Comparison of ENCODE assay signal across 31 cellular contexts in the genomic region with DNA sequence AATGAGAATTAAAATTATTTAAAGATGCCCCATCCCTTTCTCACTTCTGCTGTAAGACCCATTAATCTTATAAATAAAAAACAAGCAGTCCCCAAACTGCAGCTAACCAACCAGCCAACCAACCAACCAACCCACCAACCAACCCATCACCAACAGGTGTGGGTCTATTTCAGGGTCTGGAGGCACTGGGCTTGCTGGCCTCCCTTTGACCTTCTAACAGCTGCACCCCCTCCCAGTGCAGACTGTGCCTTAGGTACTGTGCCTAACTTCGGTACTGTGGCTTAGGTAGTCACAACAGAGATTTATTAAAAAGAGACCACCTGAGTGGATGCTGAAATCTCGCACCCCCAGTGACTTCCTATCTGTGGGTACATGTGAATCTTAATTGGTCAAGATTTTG.
"Had no signal": no experiment of that assay in that cellular context is flagged by ENCODE, and none has a peak within 500 bp of the region (broad histone marks: within the 10 kb centered on the region; RNA-seq: fewer than 3 reads in every experiment).

No MANE protein-coding gene starts in this region.

- DNase-seq: activated CD4-positive, alpha-beta T cell treated with anti-CD3 and anti-CD28 coated beads, Interleukin-2, amount 10 ng/mL, durations not matched to agents 24 days and 14 days; activated CD4-positive, alpha-beta T cell treated with anti-CD3 and anti-CD28 coated beads, Interleukin-2, amount 50 U/mL, for 48 hours; activated CD4-positive, CD25-positive, alpha-beta regulatory T cell; activated CD8-positive, alpha-beta T cell treated with anti-CD3 and anti-CD28 coated beads, Interleukin-2, amount 10 ng/mL, durations not matched to agents 7 days and 5 days; activated gamma-delta T cell; activated naive CD4-positive, alpha-beta T cell treated with Interleukin-2 at 50 U/mL for 16 hours; activated naive CD8-positive, alpha-beta T cell treated with anti-CD3 and anti-CD28 coated beads, Interleukin-2, amount 10 ng/mL, durations not matched to agents 7 days and 5 days; activated T-cell treated with anti-CD3 and anti-CD28 coated beads, Interleukin-2, amount 50 U/mL, for 24 hours; body of pancreas; central memory CD4-positive, alpha-beta T cell; NCI-H1092 treated with DMSO at 0.1 percent for 48 hours; NCI-H1417; NCI-H146; NCI-H187; NCI-H2029 treated with DMSO at 0.1 percent for 48 hours; NCI-H2107; NCI-H2171; NCI-H510A; NCI-H526; NCI-H748 treated with DMSO at 0.1 percent for 48 hours; NK-92 treated with Interleukin-12 subunit alpha and Interleukin-12 subunit beta, amount 100 ng/mL, for 24 hours; PC-3; Peyer's patch; RPMI8226; SW 1271; T-helper 1 cell; T-helper 2 cell; T-helper 9 cell; WERI-Rb-1 had no signal

- H3K4me1 ChIP-seq: breast epithelium, Peyer's patch had no signal

- ATAC-seq: activated CD8-positive, alpha-beta T cell treated with anti-CD3 and anti-CD28 coated beads, Interleukin-2, amount 10 ng/mL, durations not matched to agents 7 days and 5 days; body of pancreas; K562; PC-3 had no signal

- H3K27ac ChIP-seq: breast epithelium, Peyer's patch, WERI-Rb-1 had no signal

- H3K36me3 ChIP-seq: breast epithelium, Peyer's patch, WERI-Rb-1 had no signal

- H3K4me3 ChIP-seq: body of pancreas, breast epithelium, K562, Peyer's patch had no signal

- H3K27me3 ChIP-seq: body of pancreas, breast epithelium, Peyer's patch had no signal

- H3K9me3 ChIP-seq: body of pancreas, breast epithelium, Peyer's patch had no signal
